Comparison of ENCODE assay signal across 1 cellular context in the genomic region with DNA sequence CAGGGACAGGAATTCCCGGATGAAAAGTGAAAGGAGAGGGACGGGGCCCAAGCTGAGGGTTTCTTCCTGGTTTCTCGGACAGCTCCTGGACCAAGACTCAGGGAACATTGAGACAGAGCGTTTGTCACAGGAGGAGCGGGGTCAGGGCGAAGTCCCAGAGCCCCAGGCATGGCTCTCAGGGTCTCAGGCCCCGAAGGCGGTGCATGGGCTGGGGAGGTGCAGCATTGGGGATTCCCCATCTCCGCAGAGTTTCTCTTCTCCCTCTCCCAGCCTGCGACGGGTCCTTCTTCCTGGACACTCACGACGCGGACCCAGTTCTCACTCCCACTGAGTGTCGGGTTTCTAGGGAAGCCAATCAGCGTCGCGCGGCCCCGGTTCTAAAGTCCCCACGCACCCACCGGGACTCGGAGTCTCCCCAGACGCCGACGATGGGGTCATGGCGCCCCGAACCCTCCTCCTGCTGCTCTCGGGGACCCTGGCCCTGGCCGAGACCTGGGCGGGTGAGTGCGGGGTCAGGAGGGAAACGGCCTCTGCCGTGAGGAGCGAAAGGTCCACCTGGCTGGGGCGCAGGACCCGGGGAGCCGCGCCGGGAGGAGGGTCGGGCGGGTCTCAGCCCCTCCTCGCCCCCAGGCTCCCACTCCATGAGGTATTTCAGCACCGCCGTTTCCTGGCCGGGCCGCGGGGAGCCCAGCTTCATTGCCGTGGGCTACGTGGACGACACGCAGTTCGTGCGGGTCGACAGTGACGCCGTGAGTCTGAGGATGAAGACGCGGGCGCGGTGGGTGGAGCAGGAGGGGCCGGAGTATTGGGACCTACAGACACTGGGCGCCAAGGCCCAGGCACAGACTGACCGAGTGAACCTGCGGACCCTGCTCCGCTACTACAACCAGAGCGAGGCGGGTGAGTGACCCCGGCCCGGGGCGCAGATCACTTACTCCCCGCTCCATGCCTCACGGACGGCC.
TF ChIP-seq lines count a peak whose summit lies in the region.

No MANE protein-coding gene starts in this region.

TF ChIP-seq in HepG2, 621 proteins besides CTCF, POLR2A, EP300 and RAD21 (continued from another document):
- 0 out of 2 replicates have a peak, but pooled peaks have one; percentile 57 for TF ChIP-seq CSRNP1 (CRISPR knock-in tag; IDR thresholded peaks at IDR 0.05)
- no peak for TF ChIP-seq ZNF24 (IDR thresholded peaks at IDR 0.05)
- 0 out of 2 replicates have a peak, but pooled peaks have one; percentile 25 for TF ChIP-seq ZNF446 (CRISPR knock-in tag; IDR thresholded peaks at IDR 0.05)
- TF ChIP-seq AGO1 (IDR thresholded peaks at IDR 0.05; ENCODE audit: low read depth, low read length, poor library complexity, severe bottlenecking), result peak; percentile 55
- TF ChIP-seq ZFP82 (CRISPR knock-in tag; IDR thresholded peaks at IDR 0.05; ENCODE audit: borderline replicate concordance), result no peak
- TF ChIP-seq MTA1 (CRISPR knock-in tag; IDR thresholded peaks at IDR 0.05; ENCODE audit: borderline replicate concordance), result 0 out of 2 replicates have a peak, but pooled peaks have one; percentile 16
- peak; percentile 74; the same call in 1 of the 2 replicates for TF ChIP-seq ZNF572 (CRISPR knock-in tag; IDR thresholded peaks at IDR 0.05)
- peak; percentile 23; the same call in 1 of the 2 replicates for TF ChIP-seq GATAD1 (CRISPR knock-in tag; IDR thresholded peaks at IDR 0.05)
- TF ChIP-seq, protein P1, sequence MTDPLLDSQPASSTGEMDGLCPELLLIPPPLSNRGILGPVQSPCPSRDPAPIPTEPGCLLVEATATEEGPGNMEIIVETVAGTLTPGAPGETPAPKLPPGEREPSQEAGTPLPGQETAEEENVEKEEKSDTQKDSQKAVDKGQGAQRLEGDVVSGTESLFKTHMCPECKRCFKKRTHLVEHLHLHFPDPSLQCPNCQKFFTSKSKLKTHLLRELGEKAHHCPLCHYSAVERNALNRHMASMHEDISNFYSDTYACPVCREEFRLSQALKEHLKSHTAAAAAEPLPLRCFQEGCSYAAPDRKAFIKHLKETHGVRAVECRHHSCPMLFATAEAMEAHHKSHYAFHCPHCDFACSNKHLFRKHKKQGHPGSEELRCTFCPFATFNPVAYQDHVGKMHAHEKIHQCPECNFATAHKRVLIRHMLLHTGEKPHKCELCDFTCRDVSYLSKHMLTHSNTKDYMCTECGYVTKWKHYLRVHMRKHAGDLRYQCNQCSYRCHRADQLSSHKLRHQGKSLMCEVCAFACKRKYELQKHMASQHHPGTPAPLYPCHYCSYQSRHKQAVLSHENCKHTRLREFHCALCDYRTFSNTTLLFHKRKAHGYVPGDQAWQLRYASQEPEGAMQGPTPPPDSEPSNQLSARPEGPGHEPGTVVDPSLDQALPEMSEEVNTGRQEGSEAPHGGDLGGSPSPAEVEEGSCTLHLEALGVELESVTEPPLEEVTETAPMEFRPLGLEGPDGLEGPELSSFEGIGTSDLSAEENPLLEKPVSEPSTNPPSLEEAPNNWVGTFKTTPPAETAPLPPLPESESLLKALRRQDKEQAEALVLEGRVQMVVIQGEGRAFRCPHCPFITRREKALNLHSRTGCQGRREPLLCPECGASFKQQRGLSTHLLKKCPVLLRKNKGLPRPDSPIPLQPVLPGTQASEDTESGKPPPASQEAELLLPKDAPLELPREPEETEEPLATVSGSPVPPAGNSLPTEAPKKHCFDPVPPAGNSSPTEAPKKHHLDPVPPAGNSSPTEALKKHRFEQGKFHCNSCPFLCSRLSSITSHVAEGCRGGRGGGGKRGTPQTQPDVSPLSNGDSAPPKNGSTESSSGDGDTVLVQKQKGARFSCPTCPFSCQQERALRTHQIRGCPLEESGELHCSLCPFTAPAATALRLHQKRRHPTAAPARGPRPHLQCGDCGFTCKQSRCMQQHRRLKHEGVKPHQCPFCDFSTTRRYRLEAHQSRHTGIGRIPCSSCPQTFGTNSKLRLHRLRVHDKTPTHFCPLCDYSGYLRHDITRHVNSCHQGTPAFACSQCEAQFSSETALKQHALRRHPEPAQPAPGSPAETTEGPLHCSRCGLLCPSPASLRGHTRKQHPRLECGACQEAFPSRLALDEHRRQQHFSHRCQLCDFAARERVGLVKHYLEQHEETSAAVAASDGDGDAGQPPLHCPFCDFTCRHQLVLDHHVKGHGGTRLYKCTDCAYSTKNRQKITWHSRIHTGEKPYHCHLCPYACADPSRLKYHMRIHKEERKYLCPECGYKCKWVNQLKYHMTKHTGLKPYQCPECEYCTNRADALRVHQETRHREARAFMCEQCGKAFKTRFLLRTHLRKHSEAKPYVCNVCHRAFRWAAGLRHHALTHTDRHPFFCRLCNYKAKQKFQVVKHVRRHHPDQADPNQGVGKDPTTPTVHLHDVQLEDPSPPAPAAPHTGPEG (CRISPR knock-in tag; IDR thresholded peaks at IDR 0.05), result 0 out of 2 replicates have a peak, but pooled peaks have one; percentile 21
- peak; percentile 21; the same call in 1 of the 2 replicates for TF ChIP-seq SALL1 (CRISPR knock-in tag; IDR thresholded peaks at IDR 0.05)
- 0 out of 2 replicates have a peak, but pooled peaks have one; percentile 50 for TF ChIP-seq ZNF660 (CRISPR knock-in tag; IDR thresholded peaks at IDR 0.05; ENCODE audit: borderline replicate concordance, low read depth)
- 0 out of 2 replicates have a peak, but pooled peaks have one; percentile 31 for TF ChIP-seq REPIN1 (CRISPR knock-in tag; IDR thresholded peaks at IDR 0.05; ENCODE audit: borderline replicate concordance, low read depth)
- no peak for TF ChIP-seq BORCS8-MEF2B (CRISPR knock-in tag; IDR thresholded peaks at IDR 0.05)
- TF ChIP-seq ATF4 (CRISPR knock-in tag; IDR thresholded peaks at IDR 0.05), result no peak
- TF ChIP-seq RFXAP (CRISPR knock-in tag; IDR thresholded peaks at IDR 0.05; ENCODE audit: borderline replicate concordance), result 0 out of 2 replicates have a peak, but pooled peaks have one; percentile 26
- no peak for TF ChIP-seq CBX5 (CRISPR knock-in tag; IDR thresholded peaks at IDR 0.05; ENCODE audit: borderline replicate concordance)
- peak; percentile 27; the same call in 1 of the 2 replicates for TF ChIP-seq ZFX (CRISPR knock-in tag; IDR thresholded peaks at IDR 0.05; ENCODE audit: low read depth)
- TF ChIP-seq THAP11 (CRISPR knock-in tag; IDR thresholded peaks at IDR 0.05), result no peak
- peak; percentile 44 for TF ChIP-seq SRSF1 (optimal IDR thresholded peaks at IDR 0.05; ENCODE audit: low read depth, low read length)
- peak; percentile 48 for TF ChIP-seq YEATS4 (CRISPR knock-in tag; IDR thresholded peaks at IDR 0.05; ENCODE audit: borderline replicate concordance)
- peak; percentile 75; the same call in 1 of the 2 replicates for TF ChIP-seq SNAI1 (CRISPR knock-in tag; IDR thresholded peaks at IDR 0.05; ENCODE audit: borderline replicate concordance)
TF ChIP-seq in HepG2: peak in this region for 67.
